In genomic region chr19:4585556-4585955, GRCh38 we compare ENCODE assay signal across 20 cellular contexts. TPM values are rescaled to one million over a fixed set of nuclear protein-coding genes. Genes with fewer than 3 reads are reported as not detected.
"Had no signal": no experiment of that assay in that cellular context is flagged by ENCODE, and none has a peak within 500 bp of the region (broad histone marks: within the 10 kb centered on the region; RNA-seq: fewer than 3 reads in every experiment).

No MANE protein-coding gene starts in this region.

- H3K9me3 ChIP-seq: esophagus muscularis mucosa, gastroesophageal sphincter, psoas muscle, tibial artery, uterus had no signal

- FAIRE-seq: endothelial cell of umbilical vein had no signal

- ATAC-seq: activated CD8-positive, alpha-beta T cell treated with anti-CD3 and anti-CD28 coated beads, Interleukin-2, amount 10 ng/mL, durations not matched to agents 7 days and 5 days; activated naive CD8-positive, alpha-beta T cell treated with anti-CD3 and anti-CD28 coated beads, Interleukin-2, amount 50 U/mL, for 24 hours; gastroesophageal sphincter; naive thymus-derived CD8-positive, alpha-beta T cell; stimulated activated naive CD8-positive, alpha-beta T cell treated with anti-CD3 and anti-CD28 coated beads, Interleukin-15, Interleukin-2, amounts not matched to agents 100 U/mL and 50 U/mL, for 24 hours had no signal

- DNase-seq: activated CD4-positive, alpha-beta T cell treated with anti-CD3 and anti-CD28 coated beads, Interleukin-2, amount 10 ng/mL, durations not matched to agents 7 days and 5 days; activated CD8-positive, alpha-beta T cell treated with anti-CD3 and anti-CD28 coated beads, Interleukin-2, amount 10 ng/mL, durations not matched to agents 7 days and 5 days; activated naive CD4-positive, alpha-beta T cell treated with anti-CD3 and anti-CD28 coated beads for 36 hours; activated naive CD8-positive, alpha-beta T cell treated with anti-CD3 and anti-CD28 coated beads, Interleukin-2, amount 50 U/mL, for 24 hours; activated T-cell treated with anti-CD3 and anti-CD28 coated beads, Interleukin-2, amount 50 U/mL, for 24 hours; effector CD4-positive, alpha-beta T cell; naive thymus-derived CD8-positive, alpha-beta T cell; occipital lobe; psoas muscle; stimulated activated naive CD8-positive, alpha-beta T cell treated with anti-CD3 and anti-CD28 coated beads, Interleukin-15, Interleukin-2, amounts not matched to agents 100 U/mL and 50 U/mL, for 24 hours; T-helper 1 cell; T-helper 9 cell; tibial artery; uterus had no signal

- H3K9me3 Mint-ChIP-seq: activated CD4-positive, alpha-beta T cell treated with anti-CD3 and anti-CD28 coated beads, Interleukin-2, amount 10 ng/mL, durations not matched to agents 7 days and 5 days; activated naive CD4-positive, alpha-beta T cell treated with anti-CD3 and anti-CD28 coated beads for 36 hours; activated naive CD8-positive, alpha-beta T cell treated with anti-CD3 and anti-CD28 coated beads, Interleukin-2, amount 50 U/mL, for 24 hours; activated T-cell treated with anti-CD3 and anti-CD28 coated beads, Interleukin-2, amount 50 U/mL, for 24 hours; activated T-helper 2 cell treated with anti-CD3 and anti-CD28 coated beads, Interferon-gamma antibody, Interleukin-2, Interleukin-4, amounts not matched to agents 10 μg/mL and 5 μg/mL and 100 μg/mL, durations not matched to agents 14 hours and 24 hours and 36 hours; memory B cell; naive thymus-derived CD8-positive, alpha-beta T cell had no signal

- H3K36me3 ChIP-seq: esophagus muscularis mucosa, gastroesophageal sphincter, tibial artery, uterus had no signal

- H3K27ac Mint-ChIP-seq: activated CD4-positive, alpha-beta T cell treated with anti-CD3 and anti-CD28 coated beads, Interleukin-2, amount 10 ng/mL, durations not matched to agents 7 days and 5 days; activated CD8-positive, alpha-beta T cell treated with anti-CD3 and anti-CD28 coated beads, Interleukin-2, amount 10 ng/mL, durations not matched to agents 7 days and 5 days; activated naive CD4-positive, alpha-beta T cell treated with anti-CD3 and anti-CD28 coated beads for 36 hours; activated naive CD8-positive, alpha-beta T cell treated with anti-CD3 and anti-CD28 coated beads, Interleukin-2, amount 50 U/mL, for 24 hours; activated T-cell treated with anti-CD3 and anti-CD28 coated beads, Interleukin-2, amount 50 U/mL, for 24 hours; activated T-helper 2 cell treated with anti-CD3 and anti-CD28 coated beads, Interferon-gamma antibody, Interleukin-2, Interleukin-4, amounts not matched to agents 10 μg/mL and 5 μg/mL and 100 μg/mL, durations not matched to agents 14 hours and 24 hours and 36 hours; memory B cell; naive thymus-derived CD8-positive, alpha-beta T cell had no signal

- H3K4me3 Mint-ChIP-seq: activated CD4-positive, alpha-beta T cell treated with anti-CD3 and anti-CD28 coated beads, Interleukin-2, amount 10 ng/mL, durations not matched to agents 7 days and 5 days; activated CD8-positive, alpha-beta T cell treated with anti-CD3 and anti-CD28 coated beads, Interleukin-2, amount 10 ng/mL, durations not matched to agents 7 days and 5 days; activated naive CD4-positive, alpha-beta T cell treated with anti-CD3 and anti-CD28 coated beads for 36 hours; activated naive CD8-positive, alpha-beta T cell treated with anti-CD3 and anti-CD28 coated beads, Interleukin-2, amount 50 U/mL, for 24 hours; activated T-cell treated with anti-CD3 and anti-CD28 coated beads, Interleukin-2, amount 50 U/mL, for 24 hours; memory B cell had no signal

- H3K27ac ChIP-seq: esophagus muscularis mucosa, gastroesophageal sphincter, psoas muscle, skin epidermis, tibial artery, uterus had no signal

- H3K4me3 ChIP-seq: tibial artery, uterus had no signal

- H3K36me3 Mint-ChIP-seq: memory B cell had no signal

RNA-seq across cellular contexts. Expression of gene SEMA6B, which starts 26.1 kb away (rescaled TPM):
- total RNA-seq: activated CD4-positive, alpha-beta T cell treated with anti-CD3 and anti-CD28 coated beads, Interleukin-2, amount 10 ng/mL, durations not matched to agents 7 days and 5 days; activated CD8-positive, alpha-beta T cell treated with anti-CD3 and anti-CD28 coated beads, Interleukin-2, amount 10 ng/mL, durations not matched to agents 7 days and 5 days; activated T-helper 2 cell treated with anti-CD3 and anti-CD28 coated beads, Interferon-gamma antibody, Interleukin-2, Interleukin-4, amounts not matched to agents 10 μg/mL and 5 μg/mL and 100 μg/mL, durations not matched to agents 14 hours and 24 hours and 36 hours had no signal
- polyA plus RNA-seq: naive thymus-derived CD8-positive, alpha-beta T cell had no signal

RNA-seq across cellular contexts. Expression of gene LRG1, which starts 45.7 kb away (rescaled TPM):
- total RNA-seq: activated CD8-positive, alpha-beta T cell treated with anti-CD3 and anti-CD28 coated beads, Interleukin-2, amount 10 ng/mL, durations not matched to agents 7 days and 5 days; naive thymus-derived CD8-positive, alpha-beta T cell; occipital lobe had no signal
- polyA plus RNA-seq: naive thymus-derived CD8-positive, alpha-beta T cell had no signal

RNA-seq across cellular contexts. Expression of gene PLIN5, which starts 50.5 kb away (rescaled TPM):
- total RNA-seq: activated CD4-positive, alpha-beta T cell treated with anti-CD3 and anti-CD28 coated beads, Interleukin-2, amount 10 ng/mL, durations not matched to agents 7 days and 5 days; activated CD8-positive, alpha-beta T cell treated with anti-CD3 and anti-CD28 coated beads, Interleukin-2, amount 10 ng/mL, durations not matched to agents 7 days and 5 days had no signal
